Comparison of ENCODE assay signal across 1 cellular context in genomic region chr20:57007171-57007540, GRCh38.
TF ChIP-seq lines count a peak whose summit lies in the region.

No MANE protein-coding gene starts in this region.

TF ChIP-seq in GM12878, 131 proteins besides CTCF, POLR2A, EP300 and RAD21 (continued from another document and continues in another):
- TF ChIP-seq BCLAF1 (IDR thresholded peaks at IDR 0.05) (no peak), ATF7 (IDR thresholded peaks at IDR 0.05; ENCODE audit: low read depth) (0 out of 2 replicates have a peak, but pooled peaks have one; percentile 16), MAX (IDR thresholded peaks at IDR 0.05; ENCODE audit: low read depth, low read length) (no peak), LARP7 (IDR thresholded peaks at IDR 0.05) (no peak), RFX5 (IDR thresholded peaks at IDR 0.05; ENCODE audit: low read depth, low read length) (no peak), ZNF207 (IDR thresholded peaks at IDR 0.05; ENCODE audit: borderline replicate concordance) (no peak), ZBTB40 (IDR thresholded peaks at IDR 0.05; ENCODE audit: borderline replicate concordance) (no peak), CEBPZ (IDR thresholded peaks at IDR 0.05; ENCODE audit: low read depth, low read length) (no peak), SUPT20H (IDR thresholded peaks at IDR 0.05; ENCODE audit: borderline replicate concordance, control insufficient read depth, low read depth, low read length) (no peak), MYB (IDR thresholded peaks at IDR 0.05; ENCODE audit: borderline replicate concordance, low read depth, low read length) (no peak), BHLHE40 (IDR thresholded peaks at IDR 0.05; ENCODE audit: borderline replicate concordance in 1 of 2, low read depth in 2 of 2, low read length in 1 of 2) (no peak), NR2F1 (conservative IDR thresholded peaks at IDR 0.05) (no peak), ZNF622 (IDR thresholded peaks at IDR 0.05) (no peak), POU2F2 (IDR thresholded peaks at IDR 0.05; ENCODE audit: borderline replicate concordance, low read depth, low read length) (no peak), SMAD5 (IDR thresholded peaks at IDR 0.05; ENCODE audit: low read depth) (no peak), TAF1 (IDR thresholded peaks at IDR 0.05; ENCODE audit: borderline replicate concordance, low read depth, low read length) (no peak), IRF3 (IDR thresholded peaks at IDR 0.05) (no peak), CHD2 (IDR thresholded peaks at IDR 0.05; ENCODE audit: borderline replicate concordance, low read depth, low read length) (no peak), BCL11A (IDR thresholded peaks at IDR 0.05; ENCODE audit: low read depth, low read length) (no peak), FOXK2 (IDR thresholded peaks at IDR 0.05) (no peak), SIX5 (IDR thresholded peaks at IDR 0.05; ENCODE audit: low read depth, low read length, severe bottlenecking) (no peak), JUNB (IDR thresholded peaks at IDR 0.05) (no peak), CUX1 (IDR thresholded peaks at IDR 0.05; ENCODE audit: insufficient replicate concordance, low read depth, low read length) (no peak), CBX5 (IDR thresholded peaks at IDR 0.05; ENCODE audit: low read depth) (no peak), TBL1XR1 (IDR thresholded peaks at IDR 0.05; ENCODE audit: low read depth, low read length) (0 out of 2 replicates have a peak, but pooled peaks have one; percentile 19), SIN3A (IDR thresholded peaks at IDR 0.05; ENCODE audit: low read depth, low read length) (no peak), MEF2A (IDR thresholded peaks at IDR 0.05; ENCODE audit: insufficient read depth, low read depth, low read length) (0 out of 2 replicates have a peak, but pooled peaks have one; percentile 14), ELK1 (IDR thresholded peaks at IDR 0.05; ENCODE audit: low read depth, low read length) (no peak), RUNX3 (IDR thresholded peaks at IDR 0.05; ENCODE audit: low read length) (no peak), SP1 (IDR thresholded peaks at IDR 0.05; ENCODE audit: low read depth, low read length) (no peak), BCL3 (IDR thresholded peaks at IDR 0.05; ENCODE audit: borderline replicate concordance, insufficient read depth, low read depth, low read length, poor library complexity, severe bottlenecking) (no peak), CREM (IDR thresholded peaks at IDR 0.05; ENCODE audit: low read depth) (no peak)
